Comparison of ENCODE assay signal across 8 cellular contexts in genomic region chr20:3406481-3407425, GRCh38. TPM values are rescaled to one million over a fixed set of nuclear protein-coding genes. Genes with fewer than 3 reads are reported as not detected.
DNase-seq lines count a peak whose midpoint lies in the region; ATAC-seq, FAIRE-seq and TF ChIP-seq lines count a peak whose summit lies in the region.

No MANE protein-coding gene starts in this region.

- peak overlapping the region; percentile 87 for H2AFZ ChIP-seq in endothelial cell of umbilical vein (ENCODE audit: low read depth, low read length)
- peak overlapping the region; percentile 95 for H2AFZ ChIP-seq in mesenchymal stem cell (ENCODE audit: low read depth, low read length)

- H3K4ac ChIP-seq in mesenchymal stem cell (ENCODE audit: low read depth in 1 of 2, low read length in 2 of 2): peak overlapping the region; percentile 84 to 96

- H3K27ac ChIP-seq in endothelial cell of umbilical vein (ENCODE audit: insufficient read depth, low read depth, low read length) (peak overlapping the region; percentile 6), mesenchymal stem cell (ENCODE audit: low read length, poor library complexity, severe bottlenecking) (peak overlapping the region; percentile 41), temporal lobe (ENCODE audit: low read depth, low read length) (peak overlapping the region; percentile 92)

- no peak overlapping the region for H2BK5ac ChIP-seq in mesenchymal stem cell (ENCODE audit: low read depth, low read length, poor library complexity, severe bottlenecking)

- H3K9me3 ChIP-seq in ES-I3 (ENCODE audit: control insufficient read depth, insufficient read depth, low read length) (no peaks in the 10 kb centered on the region), endothelial cell of umbilical vein (replicated peaks; ENCODE audit: control insufficient read depth, insufficient read depth, low read length) (no peaks in the 10 kb centered on the region), mesenchymal stem cell (ENCODE audit: control insufficient read depth, low read length) (no peaks in the 10 kb centered on the region)

- H3K27ac Mint-ChIP-seq in WTC11: peak overlapping the region; percentile 20; the same call in 1 of the 2 replicates

- peak overlapping the region; percentile 78 to 95 (median 87) for H3K4me3 ChIP-seq in endothelial cell of umbilical vein (replicated peaks in 1 of 3; ENCODE audit: insufficient read depth in 1 of 3, low read depth in 1 of 3, low read length in 3 of 3)
- H3K4me3 ChIP-seq in mesenchymal stem cell (ENCODE audit: insufficient read depth in 1 of 2, low read depth in 1 of 2, low read length in 2 of 2): peak overlapping the region; percentile 96 to 97

- no peak for TF ChIP-seq POLR2A in endothelial cell of umbilical vein (IDR thresholded peaks at IDR 0.05; ENCODE audit: low read depth, low read length)

- peak; percentile 81 for FAIRE-seq in endothelial cell of umbilical vein (lab: Jason Lieb, UNC)

- DNase-seq in HuH-7.5 (ENCODE audit: low spot score): peak; percentile 44
- DNase-seq in WTC11 (ENCODE audit: low spot score): peak; percentile 30
- DNase-seq in endothelial cell of umbilical vein (ENCODE audit: low read depth, low spot score): peak; percentile 55
- peak; percentile 73 for DNase-seq in mesenchymal stem cell
- no peak for DNase-seq in cerebellar nuclear complex (lab: John Stamatoyannopoulos, UW)

- no peaks in the 10 kb centered on the region for H3K4me1 ChIP-seq in ES-I3 (ENCODE audit: insufficient read depth, low read length)
- peaks cover 27% of the 10 kb centered on the region for H3K4me1 ChIP-seq in endothelial cell of umbilical vein (ENCODE audit: control insufficient read depth, extremely low read depth, insufficient read depth, low read length)
- H3K4me1 ChIP-seq in mesenchymal stem cell (ENCODE audit: control insufficient read depth, insufficient read depth, low read depth, low read length): peaks cover 3% of the 10 kb centered on the region

- ATAC-seq in WTC11 (peak; percentile 21; the same call in 1 of the 2 replicates), HG02981 (IDR thresholded peaks at IDR 0.05; ENCODE audit: unreplicated experiment) (no peak)

- H2BK12ac ChIP-seq in mesenchymal stem cell (ENCODE audit: low read length in 2 of 2): peak overlapping the region in 1 of 2 experiments; percentile 78

- H3K4me2 ChIP-seq in endothelial cell of umbilical vein (ENCODE audit: insufficient read depth, low read length): peak overlapping the region; percentile 86
- peak overlapping the region; percentile 98 for H3K4me2 ChIP-seq in mesenchymal stem cell (ENCODE audit: low read length, poor library complexity, severe bottlenecking)

- H4K20me1 ChIP-seq in endothelial cell of umbilical vein (replicated peaks; ENCODE audit: control insufficient read depth, extremely low read depth, insufficient read depth, low read length): peaks cover 8% of the 10 kb centered on the region

- peak overlapping the region; percentile 92 to 94 for H3K18ac ChIP-seq in mesenchymal stem cell (ENCODE audit: low read depth in 1 of 2, low read length in 2 of 2)

- peaks cover 48% of the 10 kb centered on the region for H3K79me2 ChIP-seq in endothelial cell of umbilical vein (ENCODE audit: control insufficient read depth, insufficient read depth, low read length)

- H3K27me3 ChIP-seq in endothelial cell of umbilical vein (ENCODE audit: control insufficient read depth in 2 of 2, insufficient read depth in 2 of 2, low read length in 2 of 2): no peaks in the 10 kb centered on the region
- no peaks in the 10 kb centered on the region for H3K27me3 ChIP-seq in mesenchymal stem cell (ENCODE audit: control insufficient read depth in 1 of 2, insufficient read depth in 1 of 2, low read length in 2 of 2)

- peak overlapping the region; percentile 98 for H2BK120ac ChIP-seq in mesenchymal stem cell (ENCODE audit: low read depth, low read length)

- H3K4me1 Mint-ChIP-seq in WTC11: peaks cover 12% of the 10 kb centered on the region

- peak overlapping the region; percentile 77 for H3K4me3 Mint-ChIP-seq in WTC11

- H3K36me3 Mint-ChIP-seq in WTC11: no peaks in the 10 kb centered on the region

- intact Hi-C loops in endothelial cell of umbilical vein (cut with micrococcal nuclease): loop anchor here (1.0 to 5.0 kb wide), 3 partner anchors 28 to 361 kb away; partner anchors contain the start of gene ADISSP

- no peaks in the 10 kb centered on the region for H3K36me3 ChIP-seq in ES-I3 (ENCODE audit: insufficient read depth, low read length)
- no peaks in the 10 kb centered on the region for H3K36me3 ChIP-seq in endothelial cell of umbilical vein (ENCODE audit: control insufficient read depth in 2 of 2, extremely low read depth in 1 of 2, insufficient read depth in 2 of 2, low read length in 2 of 2)
- H3K36me3 ChIP-seq in mesenchymal stem cell (ENCODE audit: control insufficient read depth in 1 of 2, insufficient read depth in 2 of 2, low read depth in 1 of 2, low read length in 2 of 2): no peaks in the 10 kb centered on the region

- no peak overlapping the region for H2BK15ac ChIP-seq in mesenchymal stem cell (ENCODE audit: low read depth, poor library complexity, severe bottlenecking)

- dilution Hi-C loops in endothelial cell of umbilical vein (cut with MboI; ENCODE audit: extremely low pct_ligation_motif_present, low sequenced_read_pairs): no loop called here

- TF ChIP-seq CTCF in WTC11 (IDR thresholded peaks at IDR 0.05): no peak
- no peak for TF ChIP-seq CTCF in endothelial cell of umbilical vein (IDR thresholded peaks at IDR 0.05; ENCODE audit: extremely low read depth in 1 of 2, insufficient read depth in 1 of 2, low read depth in 1 of 2, low read length in 2 of 2)

- H4K8ac ChIP-seq in mesenchymal stem cell (ENCODE audit: low read length): peak overlapping the region; percentile 12

- no peaks in the 10 kb centered on the region for H3K79me1 ChIP-seq in mesenchymal stem cell (replicated peaks; ENCODE audit: low read length, poor library complexity, severe bottlenecking)

- H3K9ac ChIP-seq in ES-I3 (ENCODE audit: low read depth, low read length) (peak overlapping the region; percentile 95), endothelial cell of umbilical vein (replicated peaks; ENCODE audit: extremely low read depth, insufficient read depth, low read length) (peak overlapping the region; percentile 80), mesenchymal stem cell (ENCODE audit: low read length) (peak overlapping the region; percentile 91)

- peak overlapping the region; percentile 41 to 83 for H3K23ac ChIP-seq in mesenchymal stem cell (ENCODE audit: low read length in 2 of 2)

- no peak overlapping the region for H2AK5ac ChIP-seq in mesenchymal stem cell (ENCODE audit: low read length, severe bottlenecking)

- peak overlapping the region; percentile 77 for H4K91ac ChIP-seq in mesenchymal stem cell (ENCODE audit: low read length)

- TSS peak; percentile 35 for BruUV-seq in endothelial cell of umbilical vein (replicated peaks; lab: Mats Ljungman, UMichigan)

- H3K9me3 Mint-ChIP-seq in WTC11: no peaks in the 10 kb centered on the region

- 2% methylated on average over 39 of the region's 47 CpGs for WGBS in mesenchymal stem cell

- peaks cover 37% of the 10 kb centered on the region for H3K27me3 Mint-ChIP-seq in WTC11 (ENCODE audit: low read depth)

- no peaks in the 10 kb centered on the region for H3K9me1 ChIP-seq in endothelial cell of umbilical vein (replicated peaks; ENCODE audit: control insufficient read depth, extremely low read depth, insufficient read depth, low read length)

- H3K14ac ChIP-seq in mesenchymal stem cell (ENCODE audit: low read length in 2 of 2): peak overlapping the region; percentile 2 to 97

- POLR2A ChIA-PET in WTC11 (lab: Charles Lee): interaction anchor here (0.5 kb wide), 1 partner anchor 22 kb away, joined by 3 read pairs; no protein-coding TSS in a partner anchor
- POLR2A ChIA-PET in endothelial cell of umbilical vein (lab: Charles Lee): no interaction called here

- CTCF ChIA-PET in WTC11 (lab: Charles Lee) (interaction anchor here (0.7 to 1.2 kb wide), 3 partner anchors 12 to 90 kb away, joined by 3 to 4 read pairs (median 4); no protein-coding TSS in a partner anchor), endothelial cell of umbilical vein (lab: Charles Lee) (interaction anchor here (0.6 to 1.1 kb wide), 4 partner anchors 29 to 313 kb away, joined by 3 to 4 read pairs (median 4); partner anchors contain the start of gene ATRN)

TF ChIP-seq in endothelial cell of umbilical vein, 7 proteins besides CTCF, POLR2A, EP300 and RAD21:
- TF ChIP-seq FOS (IDR thresholded peaks at IDR 0.05; ENCODE audit: borderline replicate concordance, insufficient read depth, low read length): no peak
- TF ChIP-seq JUN (IDR thresholded peaks at IDR 0.05; ENCODE audit: borderline replicate concordance, insufficient read depth, insufficient read length, low read depth): no peak

RNA-seq across cellular contexts. Expression of gene DNAAF9, which starts 0.7 kb away (rescaled TPM):
- total RNA-seq in WTC11 (2021): 6.3 to 8.6 TPM (median 8.1 TPM) in 3 replicates
- 16.7 and 20.9 TPM in 2 replicates for total RNA-seq in endothelial cell of umbilical vein
- polyA plus RNA-seq in endothelial cell of umbilical vein: 6.6 and 7.6 TPM in 2 replicates
- polyA plus RNA-seq in endothelial cell of umbilical vein (2011; cell fraction: cytosol; rRNA removed): 6.4 and 6.6 TPM in 2 replicates
- 28.8 and 30.9 TPM in 2 replicates for polyA plus RNA-seq in endothelial cell of umbilical vein (2011; cell fraction: nucleus; rRNA removed)
- polyA plus RNA-seq in endothelial cell of umbilical vein (2012): 11.3 and 13.4 TPM in 2 replicates
- 19.5 and 23.4 TPM in 2 replicates for polyA minus RNA-seq in endothelial cell of umbilical vein
- not detected for polyA minus RNA-seq in endothelial cell of umbilical vein (2011; cell fraction: cytosol; rRNA and poly(A)+ RNA removed)
- polyA minus RNA-seq in endothelial cell of umbilical vein (2011; cell fraction: nucleus; rRNA and poly(A)+ RNA removed): 23.0 and 29.7 TPM in 2 replicates
- polyA plus RNA-seq in mesenchymal stem cell (2013, experiment 1 of 2): 10.1 TPM
- polyA plus RNA-seq in mesenchymal stem cell (2013, experiment 2 of 2): 9.8 TPM
- total RNA-seq in temporal lobe: 36.9 TPM

Comparison
In these comparisons a context has a peak if more than half of its experiments do, and no peak if none do; other contexts are left out.
1. DNase-seq: peak in HuH-7.5 (single experiment), WTC11 (single experiment), endothelial cell of umbilical vein (single experiment) and mesenchymal stem cell (single experiment); none in cerebellar nuclear complex (0 of 2).
2. H3K27ac ChIP-seq: peak in every context shown above with its lines; median percentile 92 in temporal lobe; 41 in mesenchymal stem cell; 6 in endothelial cell of umbilical vein.
3. Peak in every context shown above with its lines, with median percentiles within 50 percentile points of each other: H3K9ac ChIP-seq.